ENCODE assay signal across 8 cellular contexts in genomic region chr1:16217061-16217785, GRCh38. TPM values are rescaled to one million over a fixed set of nuclear protein-coding genes. Genes with fewer than 3 reads are reported as not detected.
DNase-seq lines count a peak whose midpoint lies in the region; ATAC-seq and TF ChIP-seq lines count a peak whose summit lies in the region.

No MANE protein-coding gene starts in this region.

- CTCF ChIA-PET in RWPE1 (lab: Yijun Ruan, JAX) = interaction anchor here (0.6 to 0.8 kb wide), 2 partner anchors 52 to 138 kb away, joined by 3 read pairs; no protein-coding TSS in a partner anchor

- POLR2A ChIA-PET in RWPE1 (lab: Yijun Ruan, JAX; ENCODE audit: low non-redundant PET) = interaction anchor here (1.3 to 1.9 kb wide), 2 partner anchors 10 to 28 kb away, joined by 4 to 8 read pairs; no protein-coding TSS in a partner anchor

- peak overlapping the region; percentile 83 for H2AFZ ChIP-seq in KMS-11 (ENCODE audit: low read depth)

- ATAC-seq in GM21717 (IDR thresholded peaks at IDR 0.05; ENCODE audit: unreplicated experiment) = peak; percentile 82

- H3K4me3 Mint-ChIP-seq in nephron = peak overlapping the region; percentile 88 to 93 (median 89)

- H3K4me2 ChIP-seq in KMS-11 = peak overlapping the region; percentile 90

- no peaks in the 10 kb centered on the region for H3K79me2 ChIP-seq in KMS-11 (ENCODE audit: insufficient read depth, low read depth)

- no peaks in the 10 kb centered on the region for H3K27me3 ChIP-seq in KMS-11 (ENCODE audit: insufficient read depth, low read depth)

- peaks cover 22% of the 10 kb centered on the region for H3K4me1 ChIP-seq in KMS-11 (ENCODE audit: low read depth, poor library complexity, severe bottlenecking)

- no peaks in the 10 kb centered on the region for H3K36me3 Mint-ChIP-seq in nephron (ENCODE audit: low read depth)

- H3K4me3 ChIP-seq in KMS-11 (IDR thresholded peaks at IDR 0.05; ENCODE audit: insufficient read depth, low read depth, low read length) (peak overlapping the region; percentile 52), fibroblast of the aortic adventitia (ENCODE audit: low read depth, low read length) (peak overlapping the region; percentile 65)

- H3K27ac ChIP-seq in KMS-11 = peak overlapping the region; percentile 32; the same call in 1 of the 2 replicates
- H3K27ac ChIP-seq in RWPE1 = peak overlapping the region; percentile 66

- peaks cover 15% of the 10 kb centered on the region for H3K4me1 Mint-ChIP-seq in nephron

- H3K27me3 Mint-ChIP-seq in nephron (ENCODE audit: low read depth) = peaks cover 26% of the 10 kb centered on the region

- H3K27ac Mint-ChIP-seq in nephron = peak overlapping the region in 2 of 3 experiments; percentile 21 to 42

- H4K20me1 ChIP-seq in KMS-11 (ENCODE audit: insufficient read depth) = no peaks in the 10 kb centered on the region

- H3K9ac ChIP-seq in KMS-11 = peak overlapping the region; percentile 37; the same call in 1 of the 2 replicates

- TF ChIP-seq CTCF in KMS-11 (conservative IDR thresholded peaks at IDR 0.05; ENCODE audit: low read depth, low read length) (no peak), RWPE1 (conservative IDR thresholded peaks at IDR 0.05; ENCODE audit: low read depth) (no peak), fibroblast of the aortic adventitia (IDR thresholded peaks at IDR 0.05; ENCODE audit: insufficient read depth, low read length) (no peak), nephron (IDR thresholded peaks at IDR 0.05; ENCODE audit: unreplicated experiment in 3 of 3) (no peak)

- H3K9me3 Mint-ChIP-seq in nephron = no peaks in the 10 kb centered on the region

- H3K36me3 ChIP-seq in KMS-11 (ENCODE audit: insufficient read depth) = no peaks in the 10 kb centered on the region

- DNase-seq in DMS153 treated with DMSO at 0.1 percent for 48 hours (lab: John Stamatoyannopoulos, UW; ENCODE audit: unreplicated experiment) (peak; percentile 87), RWPE1 (ENCODE audit: low spot score) (peak; percentile 97), fibroblast of the aortic adventitia (ENCODE audit: low read depth) (peak; percentile 96)
- peak; percentile 88 for DNase-seq in activated T-helper 9 cell treated with anti-CD3 and anti-CD28 coated beads, Interleukin-2, amount 50 U/mL, for 16 hours (ENCODE audit: low read depth)
- peak; percentile 82 to 94 (median 90) for DNase-seq in stimulated activated naive CD4-positive, alpha-beta T cell (lab: John Stamatoyannopoulos, UW)

RNA-seq across cellular contexts. Expression of gene ARHGEF19, which starts 4.8 kb away (rescaled TPM):
- 2.8 and 12.1 TPM in 2 replicates for total RNA-seq in fibroblast of the aortic adventitia (ENCODE audit: low replicate concordance)

RNA-seq across cellular contexts. Expression of gene CPLANE2, which starts 19.8 kb away (rescaled TPM):
- 6.7 and 7.5 TPM in 2 replicates for total RNA-seq in fibroblast of the aortic adventitia (ENCODE audit: low replicate concordance)

Comparison
In these comparisons a context has a peak if more than half of its experiments do, and no peak if none do; other contexts are left out.
1. Peak in every context shown above with its lines: DNase-seq, ATAC-seq, H3K4me3 ChIP-seq and H3K27ac ChIP-seq.